In the genomic region with DNA sequence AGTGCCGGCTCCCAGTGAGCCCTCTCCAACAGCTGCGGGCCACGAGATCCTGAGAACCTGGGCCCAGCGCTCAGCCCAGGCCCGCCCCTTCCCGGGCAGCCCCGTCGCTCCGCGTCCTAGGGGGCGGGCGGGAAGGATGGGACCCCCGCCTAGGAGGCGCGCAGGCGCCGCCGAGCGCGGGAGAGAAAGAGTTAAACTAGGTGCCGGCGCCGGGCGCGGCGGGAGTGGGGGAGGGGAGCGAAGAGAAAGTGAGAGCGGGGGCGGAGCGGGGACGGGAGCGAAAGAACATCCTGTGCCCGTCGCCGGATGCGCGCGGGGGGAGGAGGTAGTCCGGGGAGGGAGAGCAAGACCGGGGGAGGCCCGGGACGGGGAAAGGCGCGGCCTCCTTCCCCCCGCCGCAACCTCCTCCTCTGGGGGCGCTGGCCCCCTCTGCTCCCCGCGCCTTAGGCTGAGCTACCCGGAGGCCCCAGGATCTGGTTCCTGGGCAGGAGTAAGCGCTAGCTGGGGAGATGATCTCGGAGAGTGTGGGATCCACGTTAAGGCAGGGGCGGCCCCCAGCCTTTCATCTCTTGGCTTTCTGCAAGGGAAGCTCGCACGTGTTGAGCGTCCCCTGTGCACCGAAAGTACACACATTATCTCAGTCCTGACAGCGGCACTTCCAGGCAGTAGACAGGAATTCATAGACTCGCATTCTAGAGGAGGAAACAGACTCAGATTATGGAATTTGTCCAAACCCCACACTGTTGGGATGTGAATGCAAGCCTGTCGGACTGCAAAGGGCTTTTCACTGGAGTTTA, we compare ENCODE assay signal across 8 cellular contexts. TPM values are rescaled to one million over a fixed set of nuclear protein-coding genes. Genes with fewer than 3 reads are reported as not detected.
DNase-seq lines count a peak whose midpoint lies in the region; ATAC-seq, FAIRE-seq and TF ChIP-seq lines count a peak whose summit lies in the region.

No MANE protein-coding gene starts in this region.

- peaks cover 29% of the 10 kb centered on the region for H3K4me1 Mint-ChIP-seq in nephron

- no peaks in the 10 kb centered on the region for H3K36me3 Mint-ChIP-seq in nephron (ENCODE audit: low read depth)

- TF ChIP-seq CTCF in D721Med (IDR thresholded peaks at IDR 0.05; ENCODE audit: insufficient read depth, missing control alignments) (no peak), fibroblast of pulmonary artery (IDR thresholded peaks at IDR 0.05; ENCODE audit: low read length, missing control alignments) (no peak), nephron (IDR thresholded peaks at IDR 0.05; ENCODE audit: unreplicated experiment in 3 of 3) (peak in 1 of 3 experiments; percentile 18)

- no peaks in the 10 kb centered on the region for H3K9me3 Mint-ChIP-seq in nephron

- DNase-seq in D721Med (ENCODE audit: insufficient read length, low spot score) (peak; percentile 82), RPMI7951 (ENCODE audit: low read depth) (peak; percentile 81), fibroblast of pulmonary artery (ENCODE audit: low read depth) (peak; percentile 99)
- peak; percentile 89 for DNase-seq in activated T-helper 9 cell treated with anti-CD3 and anti-CD28 coated beads, Interleukin-2, amount 50 U/mL, for 16 hours (ENCODE audit: low read depth)
- DNase-seq in stimulated activated naive CD4-positive, alpha-beta T cell treated with Interleukin-2 at 50 U/mL for 16 hours (lab: John Stamatoyannopoulos, UW): peak; percentile 92

- H3K27me3 ChIP-seq in HUES6 (ENCODE audit: control insufficient read depth, insufficient read depth, low read length): peaks cover 6% of the 10 kb centered on the region; the same call in 1 of the 2 replicates

- peak overlapping the region; percentile 88 to 91 (median 91) for H3K4me3 Mint-ChIP-seq in nephron

- no peak for FAIRE-seq in D721Med (lab: Jason Lieb, UNC)

- no peaks in the 10 kb centered on the region for H3K9me3 ChIP-seq in HUES6 (ENCODE audit: control insufficient read depth, insufficient read depth, low read depth, low read length)

- no peaks in the 10 kb centered on the region for H3K36me3 ChIP-seq in HUES6 (ENCODE audit: control insufficient read depth, insufficient read depth, low read length)

- H3K27me3 Mint-ChIP-seq in nephron (ENCODE audit: low read depth): peaks cover 3% of the 10 kb centered on the region

- ATAC-seq in GM21360 (IDR thresholded peaks at IDR 0.05; ENCODE audit: unreplicated experiment): peak; percentile 41

- H3K27ac Mint-ChIP-seq in nephron: peak overlapping the region; percentile 98 to 99 (median 99)

- H3K4me3 ChIP-seq in HUES6 (ENCODE audit: low read depth, low read length) (peak overlapping the region; percentile 84), fibroblast of pulmonary artery (replicated peaks; ENCODE audit: low read depth, low read length) (peak overlapping the region; percentile 58)

- peak overlapping the region; percentile 86 for H3K27ac ChIP-seq in HUES6 (ENCODE audit: low read depth, low read length)

- peaks cover 35% of the 10 kb centered on the region for H3K4me1 ChIP-seq in HUES6 (ENCODE audit: control insufficient read depth, insufficient read depth, low read length)

- H3K9ac ChIP-seq in HUES6 (ENCODE audit: low read length): peak overlapping the region; percentile 86

RNA-seq across cellular contexts. Expression of gene ARMC12, which starts 4.9 kb away (rescaled TPM):
- total RNA-seq in RPMI7951 (2014; rRNA removed; shearing (Covaris generic)): not detected in 2 replicates

RNA-seq across cellular contexts. Expression of gene FKBP5, which starts 43.2 kb away (rescaled TPM):
- under 0.01 and 0.10 TPM in 2 replicates for total RNA-seq in RPMI7951 (2014; rRNA removed; shearing (Covaris generic))

RNA-seq across cellular contexts. Expression of gene CLPSL2, which starts 44.5 kb away (rescaled TPM):
- total RNA-seq in RPMI7951 (2014; rRNA removed; shearing (Covaris generic)): not detected in 2 replicates

RNA-seq across cellular contexts. Expression of gene CLPSL1, which starts 48.9 kb away (rescaled TPM):
- total RNA-seq in RPMI7951 (2014; rRNA removed; shearing (Covaris generic)): not detected in 2 replicates

Comparison
In these comparisons a context has a peak if more than half of its experiments do, and no peak if none do; other contexts are left out.
1. Peak in every context shown above with its lines: DNase-seq, ATAC-seq, H3K4me3 ChIP-seq and H3K27ac ChIP-seq.